9 cellular contexts compared by ENCODE assay signal in genomic region chr15:69478259-69478687, GRCh38. TPM values are rescaled to one million over a fixed set of nuclear protein-coding genes. Genes with fewer than 3 reads are reported as not detected.
DNase-seq lines count a peak whose midpoint lies in the region; ATAC-seq and TF ChIP-seq lines count a peak whose summit lies in the region.
"Had no signal": no experiment of that assay in that cellular context is flagged by ENCODE, and none has a peak within 500 bp of the region (broad histone marks: within the 10 kb centered on the region; RNA-seq: fewer than 3 reads in every experiment).

No MANE protein-coding gene starts in this region.

- no peak overlapping the region for H3K27ac Mint-ChIP-seq in activated CD4-positive, alpha-beta T cell treated with anti-CD3 and anti-CD28 coated beads for 36 hours
- no peak overlapping the region for H3K27ac Mint-ChIP-seq in endodermal cell
- H3K27ac Mint-ChIP-seq: stimulated activated naive CD8-positive, alpha-beta T cell treated with anti-CD3 and anti-CD28 coated beads, Interleukin-15, Interleukin-2, amounts not matched to agents 100 ng/mL and 50 ng/mL, for 24 hours had no signal

- ATAC-seq in activated CD4-positive, alpha-beta T cell treated with anti-CD3 and anti-CD28 coated beads for 36 hours = no peak
- ATAC-seq in mucosa of descending colon (peak; percentile 51), upper lobe of right lung (peak; percentile 60), HG02588 (IDR thresholded peaks at IDR 0.05; ENCODE audit: unreplicated experiment) (no peak)

- H3K4me1 ChIP-seq in endodermal cell (ENCODE audit: control insufficient read depth, insufficient read depth, low read length) (no peaks in the 10 kb centered on the region), mucosa of descending colon (ENCODE audit: low read depth) (no peaks in the 10 kb centered on the region), upper lobe of right lung (no peaks in the 10 kb centered on the region)

- peaks cover 5% of the 10 kb centered on the region for H3K4me1 Mint-ChIP-seq in activated CD4-positive, alpha-beta T cell treated with anti-CD3 and anti-CD28 coated beads for 36 hours
- H3K4me1 Mint-ChIP-seq in endodermal cell = no peaks in the 10 kb centered on the region

- peaks cover 4% of the 10 kb centered on the region for H3K9me3 Mint-ChIP-seq in activated CD4-positive, alpha-beta T cell treated with anti-CD3 and anti-CD28 coated beads for 36 hours (ENCODE audit: low read depth)
- H3K9me3 Mint-ChIP-seq in endodermal cell = peaks cover 17% of the 10 kb centered on the region

- intact Hi-C loops in activated CD4-positive, alpha-beta T cell treated with anti-CD3 and anti-CD28 coated beads for 36 hours (cut with DNase I, micrococcal nuclease) = loop anchor here in 1 of 2 experiments (1.0 to 10.0 kb wide), 3 partner anchors 1107 to 1964 kb away; no protein-coding TSS in a partner anchor
- intact Hi-C loops in mucosa of descending colon (cut with DNase I, micrococcal nuclease) (loop anchor here in 1 of 2 donors (10.0 kb wide), 1 partner anchor 1007 kb away; no protein-coding TSS in a partner anchor), upper lobe of right lung (cut with DNase I) (loop anchor here (10.0 kb wide), 1 partner anchor 1017 kb away; no protein-coding TSS in a partner anchor)

- peaks cover 2% of the 10 kb centered on the region for H3K36me3 Mint-ChIP-seq in activated CD4-positive, alpha-beta T cell treated with anti-CD3 and anti-CD28 coated beads for 36 hours (ENCODE audit: low read depth)
- H3K36me3 Mint-ChIP-seq in endodermal cell (ENCODE audit: low read depth) = peaks cover 2% of the 10 kb centered on the region

- TF ChIP-seq CTCF in WI38 (IDR thresholded peaks at IDR 0.05; ENCODE audit: low read depth, low read length) (peak; percentile 81), endodermal cell (conservative IDR thresholded peaks at IDR 0.05) (peak; percentile 96), mucosa of descending colon (IDR thresholded peaks at IDR 0.05) (peak; percentile 64), upper lobe of right lung (IDR thresholded peaks at IDR 0.05) (peak; percentile 90)

- H3K27ac ChIP-seq in endodermal cell (ENCODE audit: low read depth, low read length) (no peak overlapping the region), upper lobe of right lung (no peak overlapping the region)

- CTCF ChIA-PET in activated CD4-positive, alpha-beta T cell treated with anti-CD3 and anti-CD28 coated beads for 36 hours (lab: Charles Lee) = interaction anchor here (0.5 to 1.8 kb wide), 16 partner anchors 16 to 1262 kb away, joined by 3 to 10 read pairs (median 3); no protein-coding TSS in a partner anchor

- H3K27me3 Mint-ChIP-seq in activated CD4-positive, alpha-beta T cell treated with anti-CD3 and anti-CD28 coated beads for 36 hours = peaks cover 2% of the 10 kb centered on the region
- H3K27me3 Mint-ChIP-seq in endodermal cell (ENCODE audit: insufficient read depth) = peaks cover 52% of the 10 kb centered on the region

- 30 to 36% methylated on average over 11 to 12 of the region's 12 CpGs for WGBS in endodermal cell (ENCODE audit: insufficient coverage in 1 of 2, insufficient read length in 1 of 2), 2 experiments

- H3K4me3 ChIP-seq in WI38 (ENCODE audit: low read depth, low read length) (no peak overlapping the region), endodermal cell (ENCODE audit: low read length) (no peak overlapping the region), mucosa of descending colon (no peak overlapping the region), upper lobe of right lung (no peak overlapping the region)

- H3K27me3 ChIP-seq in endodermal cell (ENCODE audit: control insufficient read depth, insufficient read depth, low read length, poor library complexity, severe bottlenecking) (peaks cover 30% of the 10 kb centered on the region), upper lobe of right lung (no peaks in the 10 kb centered on the region)

- H3K4me3 Mint-ChIP-seq in activated CD4-positive, alpha-beta T cell treated with anti-CD3 and anti-CD28 coated beads for 36 hours = no peak overlapping the region
- H3K4me3 Mint-ChIP-seq in endodermal cell = no peak overlapping the region
- H3K4me3 Mint-ChIP-seq: stimulated activated naive CD8-positive, alpha-beta T cell treated with anti-CD3 and anti-CD28 coated beads, Interleukin-15, Interleukin-2, amounts not matched to agents 100 ng/mL and 50 ng/mL, for 24 hours had no signal

- peak; percentile 77 for DNase-seq in activated CD4-positive, alpha-beta T cell treated with anti-CD3 and anti-CD28 coated beads for 36 hours
- DNase-seq in activated CD4-positive, alpha-beta T cell treated with anti-CD3 and anti-CD28 coated beads for 1 hour = no peak
- DNase-seq in NCI-H2029 (lab: John Stamatoyannopoulos, UW) (peak; percentile 37), endodermal cell (peak; percentile 91), mucosa of descending colon (peak in 1 of 3 donors; percentile 61), upper lobe of right lung (peak; percentile 78)

- H3K9me3 ChIP-seq in endodermal cell (ENCODE audit: control insufficient read depth, low read length) = peaks cover 9% of the 10 kb centered on the region
- H3K9me3 ChIP-seq in mucosa of descending colon = no peaks in the 10 kb centered on the region
- H3K9me3 ChIP-seq in upper lobe of right lung = no peaks in the 10 kb centered on the region

- H3K9ac ChIP-seq in endodermal cell (ENCODE audit: extremely low read depth, low read length, poor library complexity, severe bottlenecking) = no peak overlapping the region

- H3K36me3 ChIP-seq in endodermal cell (ENCODE audit: control insufficient read depth, insufficient read depth, low read length) (no peaks in the 10 kb centered on the region), mucosa of descending colon (ENCODE audit: low read depth) (no peaks in the 10 kb centered on the region), upper lobe of right lung (no peaks in the 10 kb centered on the region)

- POLR2A ChIA-PET in activated CD4-positive, alpha-beta T cell treated with anti-CD3 and anti-CD28 coated beads for 36 hours (lab: Charles Lee) = no interaction called here

RNA-seq across cellular contexts. Expression of gene RPLP1, which starts 25.7 kb away (rescaled TPM):
- 1,000 to 10,000 TPM; 1,576 to 2,330 TPM for total RNA-seq in activated CD4-positive, alpha-beta T cell treated with anti-CD3 and anti-CD28 coated beads for 36 hours
- total RNA-seq in endodermal cell = 1,000 to 10,000 TPM; 1,560 to 1,563 TPM
- polyA plus RNA-seq in endodermal cell (2013, experiment 1 of 2) = 2,242 TPM
- polyA plus RNA-seq in endodermal cell (2013, experiment 2 of 2) = 2,014 TPM
- 1,000 to 10,000 TPM; 1,139 to 1,221 (median 1,218) TPM for total RNA-seq in mucosa of descending colon
- total RNA-seq in upper lobe of right lung = 1,255 TPM

Comparison
In these comparisons a context has a peak if more than half of its experiments do, and no peak if none do; other contexts are left out.
1. ATAC-seq: peak in mucosa of descending colon (single experiment) and upper lobe of right lung (single experiment); none in activated CD4-positive, alpha-beta T cell treated with anti-CD3 and anti-CD28 coated beads for 36 hours (single experiment) and HG02588 (single experiment).
2. Peak in every context shown above with its lines, with median percentiles within 50 percentile points of each other: CTCF ChIP-seq.